12 cellular contexts compared by ENCODE assay signal in genomic region chr14:68966872-68967301, GRCh38. TPM values are rescaled to one million over a fixed set of nuclear protein-coding genes. Genes with fewer than 3 reads are reported as not detected.
DNase-seq lines count a peak whose midpoint lies in the region; ATAC-seq and TF ChIP-seq lines count a peak whose summit lies in the region.
"Had no signal": no experiment of that assay in that cellular context is flagged by ENCODE, and none has a peak within 500 bp of the region (broad histone marks: within the 10 kb centered on the region; RNA-seq: fewer than 3 reads in every experiment).

No MANE protein-coding gene starts in this region.

- H3K27ac Mint-ChIP-seq in CD4-positive, alpha-beta memory T cell: peak overlapping the region; percentile 44 to 99 (median 96)
- H3K27ac Mint-ChIP-seq: natural killer cell treated with Interleukin-12 subunit alpha and Interleukin-12 subunit beta and Interleukin-15 and Interleukin-18, amount 100 ng/mL, for 72 hours had no signal

- H3K4me3 ChIP-seq in CD4-positive, alpha-beta memory T cell (ENCODE audit: low read length in 2 of 2): no peak overlapping the region
- peak overlapping the region in 1 of 2 donors; percentile 18 for H3K4me3 ChIP-seq in gastroesophageal sphincter
- H3K4me3 ChIP-seq in skeletal muscle satellite cell (ENCODE audit: low read length): no peak overlapping the region

- H3K4me3 Mint-ChIP-seq in CD4-positive, alpha-beta memory T cell: peak overlapping the region in 4 of 8 donors; percentile 39 to 89 (median 87)
- H3K4me3 Mint-ChIP-seq: natural killer cell treated with Interleukin-12 subunit alpha and Interleukin-12 subunit beta and Interleukin-15 and Interleukin-18, amount 100 ng/mL, for 72 hours had no signal

- H3K4me1 Mint-ChIP-seq in CD4-positive, alpha-beta memory T cell: peaks cover 46 to 92% (median 61%) of the 10 kb centered on the region in 4 donors

- no peak overlapping the region for H3K9ac ChIP-seq in skeletal muscle satellite cell (ENCODE audit: low read depth, low read length)

- H3K9me3 ChIP-seq in CD4-positive, alpha-beta memory T cell (ENCODE audit: control insufficient read depth in 1 of 2, low read length in 2 of 2): no peaks in the 10 kb centered on the region
- H3K9me3 ChIP-seq in gastroesophageal sphincter: no peaks in the 10 kb centered on the region
- no peaks in the 10 kb centered on the region for H3K9me3 ChIP-seq in skeletal muscle satellite cell (replicated peaks; ENCODE audit: low read length)

- no peak for TF ChIP-seq POLR2A in gastroesophageal sphincter (IDR thresholded peaks at IDR 0.05)

- peak; percentile 33 for ATAC-seq in SK-N-SH treated with all-trans-retinoic acid at 6 μM for 48 hours
- peak; percentile 48 for ATAC-seq in gastroesophageal sphincter
- no peak for ATAC-seq in GM18511 (IDR thresholded peaks at IDR 0.05; ENCODE audit: unreplicated experiment)
- no peak for ATAC-seq in GM21825 (IDR thresholded peaks at IDR 0.05; ENCODE audit: unreplicated experiment)
- ATAC-seq: natural killer cell treated with Interleukin-12 subunit alpha and Interleukin-12 subunit beta and Interleukin-15 and Interleukin-18, amount 100 ng/mL, for 72 hours had no signal

- H3K27ac ChIP-seq in CD4-positive, alpha-beta memory T cell (ENCODE audit: low read depth, low read length): peak overlapping the region; percentile 22
- peak overlapping the region; percentile 35 to 99 (median 93) for H3K27ac ChIP-seq in gastroesophageal sphincter

- no peaks in the 10 kb centered on the region for H3K9me3 Mint-ChIP-seq in CD4-positive, alpha-beta memory T cell
- H3K9me3 Mint-ChIP-seq: natural killer cell treated with Interleukin-12 subunit alpha and Interleukin-12 subunit beta and Interleukin-15 and Interleukin-18, amount 100 ng/mL, for 72 hours had no signal

- intact Hi-C loops in CD4-positive, alpha-beta memory T cell (cut with micrococcal nuclease): no loop called here

- no peak for TF ChIP-seq CTCF in gastroesophageal sphincter (IDR thresholded peaks at IDR 0.05)

- POLR2A ChIA-PET in CD4-positive, alpha-beta memory T cell (lab: Charles Lee; ENCODE audit: partially characterized antibody): interaction anchor here (0.6 to 5.5 kb wide), 4 partner anchors 8 to 55 kb away, joined by 3 to 55 read pairs (median 4); no protein-coding TSS in a partner anchor

- no peaks in the 10 kb centered on the region for H3K27me3 Mint-ChIP-seq in CD4-positive, alpha-beta memory T cell
- H3K27me3 Mint-ChIP-seq: natural killer cell treated with Interleukin-12 subunit alpha and Interleukin-12 subunit beta and Interleukin-15 and Interleukin-18, amount 100 ng/mL, for 72 hours had no signal

- H3K36me3 ChIP-seq in CD4-positive, alpha-beta memory T cell (ENCODE audit: insufficient read depth, low read length): no peaks in the 10 kb centered on the region
- H3K36me3 ChIP-seq in gastroesophageal sphincter (no peaks in the 10 kb centered on the region), skeletal muscle satellite cell (ENCODE audit: insufficient read depth, low read length) (peaks cover 69% of the 10 kb centered on the region)

- H3K27me3 ChIP-seq in CD4-positive, alpha-beta memory T cell (ENCODE audit: insufficient read depth, low read length): no peaks in the 10 kb centered on the region
- H3K27me3 ChIP-seq in gastroesophageal sphincter (no peaks in the 10 kb centered on the region), skeletal muscle satellite cell (ENCODE audit: control insufficient read depth, insufficient read depth, low read length) (no peaks in the 10 kb centered on the region)

- peaks cover 0 to 2% of the 10 kb centered on the region in 2 donors for H3K36me3 Mint-ChIP-seq in CD4-positive, alpha-beta memory T cell
- H3K36me3 Mint-ChIP-seq: natural killer cell treated with Interleukin-12 subunit alpha and Interleukin-12 subunit beta and Interleukin-15 and Interleukin-18, amount 100 ng/mL, for 72 hours had no signal

- CTCF ChIA-PET in CD4-positive, alpha-beta memory T cell (lab: Charles Lee; ENCODE audit: partially characterized antibody): interaction anchor here (1.0 to 3.6 kb wide), 3 partner anchors 11 to 27 kb away, joined by 3 to 16 read pairs (median 4); no protein-coding TSS in a partner anchor

- no peak for DNase-seq in CD4-positive, alpha-beta memory T cell
- no peak for DNase-seq in NCI-H510A (lab: John Stamatoyannopoulos, UW)
- no peak for DNase-seq in kidney glomerular epithelial cell (lab: John Stamatoyannopoulos, UW)
- DNase-seq: activated effector memory CD4-positive, alpha-beta T cell treated with Interleukin-2 at 50 U/mL for 16 hours; NCI-H1436 treated with DMSO at 0.1 percent for 48 hours; OCI-M1 had no signal

- no peak for TF ChIP-seq EP300 in gastroesophageal sphincter (IDR thresholded peaks at IDR 0.05)

- H3K4me1 ChIP-seq in CD4-positive, alpha-beta memory T cell (ENCODE audit: insufficient read depth, low read length): peaks cover 77% of the 10 kb centered on the region
- peaks cover 8 to 100% (median 92%) of the 10 kb centered on the region in 3 donors for H3K4me1 ChIP-seq in gastroesophageal sphincter
- H3K4me1 ChIP-seq in skeletal muscle satellite cell (ENCODE audit: control insufficient read depth, insufficient read depth, low read length): peaks cover 71% of the 10 kb centered on the region

- H3K4me2 ChIP-seq in skeletal muscle satellite cell (ENCODE audit: low read length): peak overlapping the region; percentile 11

- 0% methylated on average over 1 of the region's 3 CpGs; no CpG with 5 or more reads in 1 of the 2 donors for WGBS in gastroesophageal sphincter (ENCODE audit: low coverage in 1 of 2), 2 donors

TF ChIP-seq in SK-N-SH treated with all-trans-retinoic acid at 6 μM for 48 hours, 23 proteins besides CTCF, POLR2A, EP300 and RAD21:
- TF ChIP-seq ZNF8 (CRISPR knock-in tag; IDR thresholded peaks at IDR 0.05) (no peak), ZNF70 (CRISPR knock-in tag; IDR thresholded peaks at IDR 0.05) (no peak), PPARA (CRISPR knock-in tag; IDR thresholded peaks at IDR 0.05; ENCODE audit: borderline replicate concordance) (no peak), POU6F1 (CRISPR knock-in tag; IDR thresholded peaks at IDR 0.05; ENCODE audit: borderline replicate concordance, low read depth) (no peak), TSHZ2 (CRISPR knock-in tag; IDR thresholded peaks at IDR 0.05) (no peak), GLIS3 (CRISPR knock-in tag; IDR thresholded peaks at IDR 0.05) (no peak)
TF ChIP-seq in SK-N-SH treated with all-trans-retinoic acid at 6 μM for 48 hours: peak in this region for 0.

RNA-seq across cellular contexts. Expression of gene ACTN1, which starts 12.2 kb away (rescaled TPM):
- total RNA-seq in CD4-positive, alpha-beta memory T cell: 10 to 100 TPM; 70.8 to 75.1 TPM
- polyA plus RNA-seq in CD4-positive, alpha-beta memory T cell: 10 to 100 TPM; 33.6 to 63.3 TPM
- 1,000 to 10,000 TPM in 2 of 4 donors, 100 to 1,000 TPM in 2; 776 to 1,910 (median 969) TPM for total RNA-seq in gastroesophageal sphincter
- total RNA-seq in skeletal muscle satellite cell (2012; rRNA removed): 110 and 141 TPM in 2 replicates

Comparison
In these comparisons a context has a peak if more than half of its experiments do, and no peak if none do; other contexts are left out.
1. ATAC-seq: peak in SK-N-SH treated with all-trans-retinoic acid at 6 μM for 48 hours (single experiment) and gastroesophageal sphincter (single experiment); none in GM18511 (single experiment) and GM21825 (single experiment).
2. RNA of gene ACTN1, which starts 12.2 kb away (total RNA-seq): 776 to 1,910 TPM in gastroesophageal sphincter; 70.8 to 75.1 TPM in CD4-positive, alpha-beta memory T cell; every median in the first group is over 10 times any median in the second.